13 cellular contexts compared by ENCODE assay signal in the genomic region with DNA sequence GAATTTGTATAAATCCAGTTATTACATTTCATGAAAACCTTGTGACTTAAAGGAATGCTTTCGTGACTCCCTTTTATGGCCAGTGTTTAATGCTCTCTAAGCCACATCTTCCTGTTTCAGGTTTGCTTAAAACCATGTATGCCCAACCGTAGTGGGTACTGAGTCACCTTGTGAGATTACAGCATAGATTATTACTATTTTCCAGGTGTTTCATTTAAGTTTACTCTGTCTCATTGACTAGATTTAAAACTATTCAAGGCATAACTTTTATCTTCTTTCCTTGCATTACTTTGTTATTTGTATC. TPM values are rescaled to one million over a fixed set of nuclear protein-coding genes. Genes with fewer than 3 reads are reported as not detected.
DNase-seq lines count a peak whose midpoint lies in the region; ATAC-seq, FAIRE-seq and TF ChIP-seq lines count a peak whose summit lies in the region.
"Had no signal": no experiment of that assay in that cellular context is flagged by ENCODE, and none has a peak within 500 bp of the region (broad histone marks: within the 10 kb centered on the region; RNA-seq: fewer than 3 reads in every experiment).

No MANE protein-coding gene starts in this region.

- peaks cover 17 to 22% (median 20%) of the 10 kb centered on the region in 3 donors for H3K4me1 Mint-ChIP-seq in CD8-positive, alpha-beta memory T cell

- no TSS peak for BruUV-seq in OCI-LY7 (replicated peaks; lab: Mats Ljungman, UMichigan)

- H4K20me1 ChIP-seq in MM.1S (ENCODE audit: insufficient read depth, low read length), result no peaks in the 10 kb centered on the region
- H4K20me1 ChIP-seq in OCI-LY7 (ENCODE audit: insufficient read depth, low read length), result no peaks in the 10 kb centered on the region

- H3K9me3 ChIP-seq in CD8-positive, alpha-beta memory T cell (ENCODE audit: low read length), result no peaks in the 10 kb centered on the region
- H3K9me3 ChIP-seq in MM.1S (replicated peaks; ENCODE audit: insufficient read depth, low read length), result no peaks in the 10 kb centered on the region
- no peaks in the 10 kb centered on the region for H3K9me3 ChIP-seq in OCI-LY7 (ENCODE audit: low read length)

- FAIRE-seq in bronchial epithelial cell (lab: Jason Lieb, UNC), result no peak
- FAIRE-seq: D721Med, urothelium cell line had no signal

- H3K9me3 Mint-ChIP-seq in CD8-positive, alpha-beta memory T cell, result no peaks in the 10 kb centered on the region
- H3K9me3 Mint-ChIP-seq: dendritic cell treated with granulocyte-macrophage colony-stimulating factor and Interleukin-4, amounts not matched to agents 40 ng/mL and 50 ng/mL, for 4 days had no signal

- H3K79me2 ChIP-seq in MM.1S (ENCODE audit: low read length) (peaks cover 6% of the 10 kb centered on the region), OCI-LY7 (ENCODE audit: insufficient read depth, low read depth, low read length) (no peaks in the 10 kb centered on the region)

- DNase-seq in CD8-positive, alpha-beta memory T cell, result no peak
- peak; percentile 79 for DNase-seq in MM.1S
- DNase-seq in bronchial epithelial cell (ENCODE audit: low read depth), result peak; percentile 26
- DNase-seq in NCI-H1048 (lab: John Stamatoyannopoulos, UW), result no peak
- no peak for DNase-seq in OCI-LY7 (ENCODE audit: low spot score)
- DNase-seq: NCI-H2029, SIG-M5 had no signal

- peaks cover 20% of the 10 kb centered on the region for H3K36me3 ChIP-seq in CD8-positive, alpha-beta memory T cell (ENCODE audit: insufficient read depth, low read length)
- H3K36me3 ChIP-seq in MM.1S (replicated peaks; ENCODE audit: insufficient read depth, low read length) (0 out of 2 replicates have a peak, but pooled peaks cover 16% of the 10 kb centered on the region), bronchial epithelial cell (ENCODE audit: control insufficient read depth, insufficient read depth, low read length) (peaks cover 11% of the 10 kb centered on the region), OCI-LY7 (ENCODE audit: insufficient read depth, low read length) (peaks cover 36% of the 10 kb centered on the region)

- peaks cover 0 to 2% of the 10 kb centered on the region in 2 donors for H3K27me3 Mint-ChIP-seq in CD8-positive, alpha-beta memory T cell
- H3K27me3 Mint-ChIP-seq: dendritic cell treated with granulocyte-macrophage colony-stimulating factor and Interleukin-4, amounts not matched to agents 40 ng/mL and 50 ng/mL, for 4 days had no signal

- H3K9me2 ChIP-seq in MM.1S (replicated peaks; ENCODE audit: insufficient read depth, low read length), result no peaks in the 10 kb centered on the region
- no peaks in the 10 kb centered on the region for H3K9me2 ChIP-seq in OCI-LY7 (ENCODE audit: insufficient read depth, low read length)

- H2AFZ ChIP-seq in MM.1S (ENCODE audit: low read length) (peak overlapping the region; percentile 38; the same call in 1 of the 2 replicates), OCI-LY7 (ENCODE audit: low read length) (no peak overlapping the region)

- POLR2A ChIA-PET in CD8-positive, alpha-beta memory T cell (lab: Charles Lee), result no interaction called here
- POLR2A ChIA-PET in OCI-LY7 (lab: Charles Lee), result interaction anchor here (0.5 kb wide), 1 partner anchor 36 kb away, joined by 3 read pairs; no protein-coding TSS in a partner anchor

- CTCF ChIA-PET in CD8-positive, alpha-beta memory T cell (lab: Charles Lee), result interaction anchor here (0.6 kb wide), 1 partner anchor 14 kb away, joined by 3 read pairs; no protein-coding TSS in a partner anchor
- CTCF ChIA-PET in OCI-LY7 (lab: Charles Lee; ENCODE audit: unreplicated experiment), result no interaction called here

- H3K4me2 ChIP-seq in MM.1S (ENCODE audit: low read depth, low read length), result peak overlapping the region; percentile 57
- no peak overlapping the region for H3K4me2 ChIP-seq in OCI-LY7 (ENCODE audit: low read length)

- intact Hi-C loops in OCI-LY7 (cut with micrococcal nuclease; ENCODE audit: unreplicated experiment), result no loop called here

- peak overlapping the region in 7 of 8 donors; percentile 9 to 70 (median 58) for H3K27ac Mint-ChIP-seq in CD8-positive, alpha-beta memory T cell
- H3K27ac Mint-ChIP-seq: dendritic cell treated with granulocyte-macrophage colony-stimulating factor and Interleukin-4, amounts not matched to agents 40 ng/mL and 50 ng/mL, for 4 days had no signal

- no peak overlapping the region for H3K4me3 Mint-ChIP-seq in CD8-positive, alpha-beta memory T cell
- H3K4me3 Mint-ChIP-seq: dendritic cell treated with granulocyte-macrophage colony-stimulating factor and Interleukin-4, amounts not matched to agents 40 ng/mL and 50 ng/mL, for 4 days had no signal

- H3K9ac ChIP-seq in MM.1S (ENCODE audit: low read length), result peak overlapping the region; percentile 39; the same call in 1 of the 2 replicates

- TF ChIP-seq CTCF in MM.1S (IDR thresholded peaks at IDR 0.05; ENCODE audit: low read length), result no peak
- TF ChIP-seq CTCF in bronchial epithelial cell (IDR thresholded peaks at IDR 0.05; ENCODE audit: insufficient read depth, low read length, severe bottlenecking), result no peak
- no peak for TF ChIP-seq CTCF in OCI-LY7 (conservative IDR thresholded peaks at IDR 0.05; ENCODE audit: low read length)

- no peaks in the 10 kb centered on the region for H3K27me3 ChIP-seq in CD8-positive, alpha-beta memory T cell (ENCODE audit: insufficient read depth, low read length, poor library complexity, severe bottlenecking)
- H3K27me3 ChIP-seq in MM.1S (replicated peaks; ENCODE audit: insufficient read depth, low read length) (no peaks in the 10 kb centered on the region), bronchial epithelial cell (ENCODE audit: control insufficient read depth, insufficient read depth, low read length) (no peaks in the 10 kb centered on the region)

- H3K36me3 Mint-ChIP-seq in CD8-positive, alpha-beta memory T cell, result peaks cover 18 to 73% (median 28%) of the 10 kb centered on the region in 3 donors

- ATAC-seq in GM19043 (IDR thresholded peaks at IDR 0.05; ENCODE audit: low read depth, unreplicated experiment), result peak; percentile 67
- no peak for ATAC-seq in GM21786 (IDR thresholded peaks at IDR 0.05; ENCODE audit: unreplicated experiment)
- ATAC-seq in GM18502 (IDR thresholded peaks at IDR 0.05; ENCODE audit: poor library complexity, unreplicated experiment), result no peak

- H3K27ac ChIP-seq in CD8-positive, alpha-beta memory T cell (ENCODE audit: low read depth, low read length), result no peak overlapping the region
- H3K27ac ChIP-seq in MM.1S (ENCODE audit: low read length), result peak overlapping the region; percentile 87
- H3K27ac ChIP-seq in OCI-LY7 (ENCODE audit: low read depth, low read length, poor library complexity, severe bottlenecking), result no peak overlapping the region

- H3K4me1 ChIP-seq in CD8-positive, alpha-beta memory T cell (ENCODE audit: insufficient read depth, low read length), result peaks cover 10% of the 10 kb centered on the region
- H3K4me1 ChIP-seq in MM.1S (ENCODE audit: low read length) (peaks cover 33% of the 10 kb centered on the region), OCI-LY7 (ENCODE audit: insufficient read depth, low read length, poor library complexity, severe bottlenecking) (no peaks in the 10 kb centered on the region)

- H3K4me3 ChIP-seq in CD8-positive, alpha-beta memory T cell (ENCODE audit: low read length), result no peak overlapping the region
- H3K4me3 ChIP-seq in MM.1S (ENCODE audit: low read length) (no peak overlapping the region), bronchial epithelial cell (ENCODE audit: low read depth, low read length) (no peak overlapping the region), OCI-LY7 (ENCODE audit: low read depth, low read length, poor library complexity, severe bottlenecking) (no peak overlapping the region)

- peaks cover 25% of the 10 kb centered on the region for H3F3A ChIP-seq in MM.1S (ENCODE audit: insufficient read depth, low read length)

RNA-seq across cellular contexts. Expression of a gene that starts 40.1 kb away (rescaled TPM):
- 10 to 100 TPM; 17.5 to 17.8 TPM for total RNA-seq in CD8-positive, alpha-beta memory T cell
- 2.6 TPM for polyA plus RNA-seq in CD8-positive, alpha-beta memory T cell
- 18.2 and 27.4 TPM in 2 replicates for total RNA-seq in bronchial epithelial cell
- total RNA-seq in OCI-LY7 (2014; rRNA removed; shearing (Covaris generic)), result 2.2 and 3.8 TPM in 2 replicates
- total RNA-seq in OCI-LY7 (2022), result 3.9 and 4.8 TPM in 2 replicates

Comparison
In these comparisons a context has a peak if more than half of its experiments do, and no peak if none do; other contexts are left out.
1. DNase-seq: peak in MM.1S (single experiment) and bronchial epithelial cell (single experiment); none in CD8-positive, alpha-beta memory T cell (0 of 5), NCI-H1048 (single experiment) and OCI-LY7 (single experiment).